ENCODE assay signal across 18 cellular contexts in genomic region chr17:56173958-56174357, GRCh38. TPM values are rescaled to one million over a fixed set of nuclear protein-coding genes. Genes with fewer than 3 reads are reported as not detected.
DNase-seq lines count a peak whose midpoint lies in the region; ATAC-seq and TF ChIP-seq lines count a peak whose summit lies in the region.
"Had no signal": no experiment of that assay in that cellular context is flagged by ENCODE, and none has a peak within 500 bp of the region (broad histone marks: within the 10 kb centered on the region; RNA-seq: fewer than 3 reads in every experiment).

No MANE protein-coding gene starts in this region.

- no peaks in the 10 kb centered on the region for H3K9me3 ChIP-seq in DND-41 (ENCODE audit: insufficient read depth, low read length, severe bottlenecking)
- no peaks in the 10 kb centered on the region for H3K9me3 ChIP-seq in WERI-Rb-1 (ENCODE audit: severe bottlenecking)
- H3K9me3 ChIP-seq in neural progenitor cell (ENCODE audit: low read depth) = no peaks in the 10 kb centered on the region
- H3K9me3 ChIP-seq: right lobe of liver had no signal

- H3K9me3 Mint-ChIP-seq in neural progenitor cell = no peaks in the 10 kb centered on the region
- H3K9me3 Mint-ChIP-seq: activated CD4-positive, alpha-beta memory T cell treated with anti-CD3 and anti-CD28 coated beads, Interleukin-2, amount 10 ng/mL, durations not matched to agents 7 days and 5 days; CD14-positive monocyte had no signal

- peak; percentile 97 for ATAC-seq in DND-41 (ENCODE audit: insufficient read depth, low read depth)
- ATAC-seq: foreskin keratinocyte, PC-3, right lobe of liver had no signal

- peaks cover 8% of the 10 kb centered on the region for H3F3A ChIP-seq in neural progenitor cell (ENCODE audit: low read depth)

- H3K9ac ChIP-seq in DND-41 (ENCODE audit: low read depth, low read length) (peak overlapping the region; percentile 29), neural progenitor cell (no peak overlapping the region)

- peaks cover 3% of the 10 kb centered on the region for H3K27me3 Mint-ChIP-seq in neural progenitor cell (ENCODE audit: insufficient read depth, low read depth)
- H3K27me3 Mint-ChIP-seq: activated CD4-positive, alpha-beta memory T cell treated with anti-CD3 and anti-CD28 coated beads, Interleukin-2, amount 10 ng/mL, durations not matched to agents 7 days and 5 days had no signal

- H3K4me3 ChIP-seq in DND-41 (ENCODE audit: low read depth in 1 of 2, low read length in 2 of 2) (no peak overlapping the region), WERI-Rb-1 (ENCODE audit: low read depth, low read length) (no peak overlapping the region), neural progenitor cell (no peak overlapping the region)
- H3K4me3 ChIP-seq: right lobe of liver had no signal

- no peak overlapping the region; the same call in 1 of the 2 replicates for H2AFZ ChIP-seq in DND-41 (ENCODE audit: low read depth, low read length)
- H2AFZ ChIP-seq in neural progenitor cell (replicated peaks) = no peak overlapping the region

- H3K36me3 Mint-ChIP-seq in neural progenitor cell = no peaks in the 10 kb centered on the region
- H3K36me3 Mint-ChIP-seq: CD14-positive monocyte had no signal

- H3K79me2 ChIP-seq in DND-41 (ENCODE audit: insufficient read depth, low read length) = no peaks in the 10 kb centered on the region
- H3K79me2 ChIP-seq in neural progenitor cell (ENCODE audit: low read depth) = no peaks in the 10 kb centered on the region

- TF ChIP-seq CTCF in DND-41 (IDR thresholded peaks at IDR 0.05; ENCODE audit: borderline replicate concordance, extremely low read depth, low read length, poor library complexity, severe bottlenecking) = peak; percentile 24
- TF ChIP-seq CTCF in WERI-Rb-1 (IDR thresholded peaks at IDR 0.05; ENCODE audit: low read depth, low read length) = no peak
- TF ChIP-seq CTCF in neural progenitor cell (IDR thresholded peaks at IDR 0.05) = no peak

- H3K27me3 ChIP-seq in DND-41 (ENCODE audit: insufficient read depth, low read length, poor library complexity) = no peaks in the 10 kb centered on the region
- no peaks in the 10 kb centered on the region for H3K27me3 ChIP-seq in WERI-Rb-1 (ENCODE audit: insufficient read depth, low read depth, severe bottlenecking)
- no peaks in the 10 kb centered on the region for H3K27me3 ChIP-seq in neural progenitor cell
- H3K27me3 ChIP-seq: foreskin keratinocyte, right lobe of liver had no signal

- peaks cover 33% of the 10 kb centered on the region for H3K4me1 ChIP-seq in DND-41 (ENCODE audit: insufficient read depth, low read length)
- peaks cover 37% of the 10 kb centered on the region for H3K4me1 ChIP-seq in neural progenitor cell
- H3K4me1 ChIP-seq: foreskin keratinocyte, right lobe of liver had no signal

- H3K36me3 ChIP-seq in DND-41 (ENCODE audit: insufficient read depth, low read length) (no peaks in the 10 kb centered on the region), WERI-Rb-1 (no peaks in the 10 kb centered on the region), neural progenitor cell (no peaks in the 10 kb centered on the region)
- H3K36me3 ChIP-seq: right lobe of liver had no signal

- H3K27ac ChIP-seq in DND-41 (ENCODE audit: low read length) = peak overlapping the region; percentile 75
- H3K27ac ChIP-seq in WERI-Rb-1 = peak overlapping the region; percentile 47
- no peak overlapping the region for H3K27ac ChIP-seq in neural progenitor cell
- H3K27ac ChIP-seq: foreskin keratinocyte, right lobe of liver had no signal

- H3K4me2 ChIP-seq in DND-41 (ENCODE audit: insufficient read depth, low read length) = peak overlapping the region; percentile 43
- peak overlapping the region; percentile 11 for H3K4me2 ChIP-seq in neural progenitor cell

- peaks cover 33% of the 10 kb centered on the region for H3K4me1 Mint-ChIP-seq in neural progenitor cell
- H3K4me1 Mint-ChIP-seq: activated CD4-positive, alpha-beta memory T cell treated with anti-CD3 and anti-CD28 coated beads, Interleukin-2, amount 10 ng/mL, durations not matched to agents 7 days and 5 days; CD14-positive monocyte had no signal

- H4K20me1 ChIP-seq in DND-41 (ENCODE audit: insufficient read depth, low read length) (no peaks in the 10 kb centered on the region), neural progenitor cell (ENCODE audit: low read depth) (no peaks in the 10 kb centered on the region)

- DNase-seq in DND-41 = peak; percentile 86
- peak; percentile 50 for DNase-seq in LHCN-M2 (ENCODE audit: low read depth)
- peak; percentile 22 for DNase-seq in WERI-Rb-1
- no peak for DNase-seq in neural progenitor cell (ENCODE audit: low spot score)
- DNase-seq in NOMO-1 treated with dmso at 0.1 percent for 144 hours (lab: John Stamatoyannopoulos, UW; ENCODE audit: unreplicated experiment) = no peak
- no peak for DNase-seq in activated CD8-positive, alpha-beta memory T cell treated with anti-CD3 and anti-CD28 coated beads, Interleukin-2, amount 50 U/mL, for 48 hours
- DNase-seq in middle frontal gyrus (ENCODE audit: extremely low spot score, low spot score) = no peak
- no peak for DNase-seq in HCEC 1CT
- DNase-seq: activated CD4-positive, alpha-beta memory T cell treated with anti-CD3 and anti-CD28 coated beads, Interleukin-2, amount 10 ng/mL, durations not matched to agents 7 days and 5 days; activated effector memory CD4-positive, alpha-beta T cell treated with anti-CD3 and anti-CD28 coated beads, Interleukin-2, amount 50 U/mL, for 16 hours; effector CD4-positive, alpha-beta T cell; foreskin keratinocyte; GOT3; kidney; PC-3; right lobe of liver; T-helper 2 cell had no signal

- no peak overlapping the region for H3K27ac Mint-ChIP-seq in neural progenitor cell
- H3K27ac Mint-ChIP-seq: activated CD4-positive, alpha-beta memory T cell treated with anti-CD3 and anti-CD28 coated beads, Interleukin-2, amount 10 ng/mL, durations not matched to agents 7 days and 5 days; CD14-positive monocyte had no signal

- H3K4me3 Mint-ChIP-seq in neural progenitor cell = no peak overlapping the region
- H3K4me3 Mint-ChIP-seq: activated CD4-positive, alpha-beta memory T cell treated with anti-CD3 and anti-CD28 coated beads, Interleukin-2, amount 10 ng/mL, durations not matched to agents 7 days and 5 days; CD14-positive monocyte had no signal

RNA-seq across cellular contexts. Expression of gene ANKFN1, which starts 20.7 kb away (rescaled TPM):
- total RNA-seq in LHCN-M2 (2014; rRNA removed) (0.19 TPM in 1 of 2 replicates, not detected in the other), neural progenitor cell (ENCODE audit: low replicate concordance) (0.25 TPM in 1 of 2 replicates, not detected in the other)
- polyA plus RNA-seq in LHCN-M2 (2012) = 0.10 TPM
- total RNA-seq: activated CD4-positive, alpha-beta memory T cell treated with anti-CD3 and anti-CD28 coated beads, Interleukin-2, amount 10 ng/mL, durations not matched to agents 7 days and 5 days; foreskin keratinocyte; PC-3 had no signal
- polyA plus RNA-seq: CD14-positive monocyte, foreskin keratinocyte had no signal

Comparison
In these comparisons a context has a peak if more than half of its experiments do, and no peak if none do; other contexts are left out.
1. DNase-seq: peak in DND-41 (single experiment), LHCN-M2 (single experiment) and WERI-Rb-1 (single experiment); none in neural progenitor cell (single experiment), NOMO-1 treated with dmso at 0.1 percent for 144 hours (single experiment), activated CD8-positive, alpha-beta memory T cell treated with anti-CD3 and anti-CD28 coated beads, Interleukin-2, amount 50 U/mL, for 48 hours (single experiment), middle frontal gyrus (single experiment) and HCEC 1CT (single experiment).